ENCODE assay signal across 8 cellular contexts in genomic region chr3:45656575-45657363, GRCh38. TPM values are rescaled to one million over a fixed set of nuclear protein-coding genes. Genes with fewer than 3 reads are reported as not detected.
A peak's percentile ranks its signal among the peaks of the same experiment; 100 is the strongest.
DNase-seq lines count a peak whose midpoint lies in the region; ATAC-seq and TF ChIP-seq lines count a peak whose summit lies in the region.

No MANE protein-coding gene starts in this region.

- H3K14ac ChIP-seq in H9 (ENCODE audit: insufficient read depth, low read length), result no peak overlapping the region

- no peak overlapping the region for H2AK5ac ChIP-seq in H9 (ENCODE audit: insufficient read length, low read length)

- H3K4me3 ChIP-seq in SU-DHL-6 (ENCODE audit: insufficient read depth, low read length, poor library complexity, severe bottlenecking) (no peak overlapping the region), heart right ventricle (no peak overlapping the region)

- H3K36me3 ChIP-seq in SU-DHL-6 (ENCODE audit: low read length) (no peaks in the 10 kb centered on the region), heart right ventricle (peaks cover 0 to 10% (median 0%) of the 10 kb centered on the region in 9 donors)

- peaks cover 7 to 14% of the 10 kb centered on the region in 2 experiments for H3K4me1 Mint-ChIP-seq in H9
- H3K4me1 Mint-ChIP-seq in activated naive CD8-positive, alpha-beta T cell treated with anti-CD3 and anti-CD28 coated beads, Interleukin-2, amount 50 U/mL, for 24 hours, result peaks cover 21% of the 10 kb centered on the region

- no peaks in the 10 kb centered on the region for H3K9me2 ChIP-seq in SU-DHL-6 (replicated peaks; ENCODE audit: insufficient read depth, low read length)

- peak; percentile 96 for TF ChIP-seq CTCF in H9 (conservative IDR thresholded peaks at IDR 0.05)
- peak; percentile 87 for TF ChIP-seq CTCF in SU-DHL-6 (IDR thresholded peaks at IDR 0.05; ENCODE audit: insufficient read depth, low read length, poor library complexity, severe bottlenecking)
- peak; percentile 87 to 97 (median 93) for TF ChIP-seq CTCF in heart right ventricle (IDR thresholded peaks at IDR 0.05)

- H3K4me1 ChIP-seq in H9 (ENCODE audit: insufficient read depth, low read length), result no peaks in the 10 kb centered on the region
- peaks cover 2 to 63% (median 52%) of the 10 kb centered on the region in 9 donors for H3K4me1 ChIP-seq in heart right ventricle

- H3K4me3 Mint-ChIP-seq in H9, result no peak overlapping the region
- no peak overlapping the region for H3K4me3 Mint-ChIP-seq in activated naive CD8-positive, alpha-beta T cell treated with anti-CD3 and anti-CD28 coated beads, Interleukin-2, amount 50 U/mL, for 24 hours

- no peak overlapping the region for H2BK120ac ChIP-seq in H9 (ENCODE audit: low read depth, low read length, poor library complexity, severe bottlenecking)

- H3K9me3 Mint-ChIP-seq in H9, result peaks cover 4 to 5% of the 10 kb centered on the region in 2 experiments
- no peaks in the 10 kb centered on the region for H3K9me3 Mint-ChIP-seq in activated naive CD8-positive, alpha-beta T cell treated with anti-CD3 and anti-CD28 coated beads, Interleukin-2, amount 50 U/mL, for 24 hours

- no peak overlapping the region for H2BK5ac ChIP-seq in H9 (ENCODE audit: insufficient read length, low read length)

- H3K18ac ChIP-seq in H9 (ENCODE audit: insufficient read length, low read depth, low read length), result no peak overlapping the region

- intact Hi-C loops in heart right ventricle (cut with DNase I), result loop anchor here (1.0 to 10.0 kb wide), 10 partner anchors 63 to 622 kb away; partner anchors contain the start of genes LIMD1 (in 2 of the 10) and TMEM158 (in 1 of the 10)

- no peak overlapping the region for H3K9ac ChIP-seq in H9 (ENCODE audit: extremely low read depth, insufficient read length, low read length)
- H3K9ac ChIP-seq in SU-DHL-6 (ENCODE audit: low read length), result no peak overlapping the region

- H3K9me3 ChIP-seq in H9 (ENCODE audit: control insufficient read depth, low read depth, low read length), result no peaks in the 10 kb centered on the region
- H3K9me3 ChIP-seq in SU-DHL-6 (ENCODE audit: insufficient read depth, low read length), result no peaks in the 10 kb centered on the region
- no peaks in the 10 kb centered on the region for H3K9me3 ChIP-seq in heart right ventricle

- H3K36me3 Mint-ChIP-seq in H9 (ENCODE audit: insufficient read depth in 1 of 3, low read depth in 3 of 3), result peaks cover 5 to 8% (median 5%) of the 10 kb centered on the region in 3 experiments; a peak in 6 of 7 replicates
- no peaks in the 10 kb centered on the region for H3K36me3 Mint-ChIP-seq in activated naive CD8-positive, alpha-beta T cell treated with anti-CD3 and anti-CD28 coated beads, Interleukin-2, amount 50 U/mL, for 24 hours (ENCODE audit: low read depth)

- no peak overlapping the region for H4K8ac ChIP-seq in H9 (replicated peaks; ENCODE audit: insufficient read length, low read depth, low read length)

- H3K4ac ChIP-seq in H9 (ENCODE audit: low read depth, low read length), result no peak overlapping the region

- no peak overlapping the region for H2BK15ac ChIP-seq in H9 (ENCODE audit: low read depth, low read length)

- no peak overlapping the region for H3K27ac ChIP-seq in H9 (ENCODE audit: insufficient read length, low read depth, low read length)
- no peak overlapping the region for H3K27ac ChIP-seq in SU-DHL-6 (ENCODE audit: low read depth, low read length)
- peak overlapping the region in 3 of 10 donors; percentile 11 to 51 (median 31) for H3K27ac ChIP-seq in heart right ventricle

- H3K79me1 ChIP-seq in H9 (ENCODE audit: insufficient read depth, low read depth, low read length, poor library complexity, severe bottlenecking), result no peaks in the 10 kb centered on the region

- H3K23ac ChIP-seq in H9 (ENCODE audit: insufficient read length, low read depth, low read length), result no peak overlapping the region

- H3T11ph ChIP-seq in H9 (ENCODE audit: low read length), result no peak overlapping the region

- H2BK12ac ChIP-seq in H9 (ENCODE audit: insufficient read length, low read depth, low read length), result no peak overlapping the region

- H3K27me3 Mint-ChIP-seq in H9 (ENCODE audit: low read depth), result no peaks in the 10 kb centered on the region
- H3K27me3 Mint-ChIP-seq in activated naive CD8-positive, alpha-beta T cell treated with anti-CD3 and anti-CD28 coated beads, Interleukin-2, amount 50 U/mL, for 24 hours, result no peaks in the 10 kb centered on the region

- H3K79me2 ChIP-seq in H9 (ENCODE audit: insufficient read depth, low read length) (0 out of 2 replicates have a peak, but pooled peaks cover 1% of the 10 kb centered on the region), SU-DHL-6 (ENCODE audit: insufficient read depth, low read length) (no peaks in the 10 kb centered on the region)

- H3K27me3 ChIP-seq in H9 (ENCODE audit: insufficient read depth, low read length), result no peaks in the 10 kb centered on the region
- H3K27me3 ChIP-seq in SU-DHL-6 (ENCODE audit: low read length), result no peaks in the 10 kb centered on the region
- no peaks in the 10 kb centered on the region for H3K27me3 ChIP-seq in heart right ventricle

- H3K27ac Mint-ChIP-seq in H9, result peak overlapping the region in 1 of 3 experiments; percentile 65; a peak in 1 of 7 replicates
- H3K27ac Mint-ChIP-seq in activated naive CD8-positive, alpha-beta T cell treated with anti-CD3 and anti-CD28 coated beads, Interleukin-2, amount 50 U/mL, for 24 hours, result no peak overlapping the region

- no peak overlapping the region for H3K56ac ChIP-seq in H9 (ENCODE audit: insufficient read length, low read depth, low read length)

- no peaks in the 10 kb centered on the region for H3F3A ChIP-seq in SU-DHL-6 (ENCODE audit: insufficient read depth)

- no peak overlapping the region for H2BK20ac ChIP-seq in H9 (ENCODE audit: low read depth, low read length, poor library complexity, severe bottlenecking)

- H4K20me1 ChIP-seq in H9 (ENCODE audit: control insufficient read depth, insufficient read depth, insufficient read length) (no peaks in the 10 kb centered on the region), SU-DHL-6 (ENCODE audit: low read depth, low read length) (no peaks in the 10 kb centered on the region)

- no peak overlapping the region for H4K5ac ChIP-seq in H9 (ENCODE audit: insufficient read length, low read depth, low read length)

- no peak overlapping the region for H4K91ac ChIP-seq in H9 (ENCODE audit: insufficient read length, low read depth, low read length)

- H2AFZ ChIP-seq in H9 (ENCODE audit: low read length), result no peak overlapping the region
- no peak overlapping the region for H2AFZ ChIP-seq in SU-DHL-6 (ENCODE audit: low read depth, low read length, severe bottlenecking)

- ATAC-seq in activated naive CD8-positive, alpha-beta T cell treated with anti-CD3 and anti-CD28 coated beads, Interleukin-2, amount 50 U/mL, for 24 hours, result peak; percentile 88
- peak; percentile 81 to 94 (median 85) for ATAC-seq in heart right ventricle
- no peak for ATAC-seq in HG03469 (IDR thresholded peaks at IDR 0.05; ENCODE audit: unreplicated experiment)

- DNase-seq in DMS53 treated with DMSO at 0.1 percent for 48 hours (lab: John Stamatoyannopoulos, UW; ENCODE audit: unreplicated experiment) (peak; percentile 32), H9 (peak; percentile 94), NCI-H1417 (lab: John Stamatoyannopoulos, UW) (peak; percentile 65 to 84 (median 66)), heart right ventricle (peak; percentile 87 to 91), renal cortical epithelial cell (ENCODE audit: low read depth) (peak; percentile 94)
- DNase-seq in activated naive CD8-positive, alpha-beta T cell treated with anti-CD3 and anti-CD28 coated beads, Interleukin-2, amount 50 U/mL, for 24 hours, result peak; percentile 87

- H3K23me2 ChIP-seq in H9 (ENCODE audit: insufficient read length, low read depth, low read length, poor library complexity, severe bottlenecking), result no peaks in the 10 kb centered on the region

- no peak overlapping the region for H3K4me2 ChIP-seq in H9 (ENCODE audit: insufficient read depth, insufficient read length, low read length)
- H3K4me2 ChIP-seq in SU-DHL-6 (ENCODE audit: low read depth, low read length, poor library complexity, severe bottlenecking), result no peak overlapping the region

- no CpG with 5 or more reads among the region's 14 CpGs for WGBS in H9 (ENCODE audit: extremely low coverage, insufficient read length, low lambda C conversion rate)
- WGBS in heart right ventricle, 2 donors, result 42 to 47% methylated on average over 13 to 14 of the region's 14 CpGs

RNA-seq across cellular contexts. Expression of gene SACM1L, which starts 32.4 kb away (rescaled TPM):
- 52.8 and 54.7 TPM in 2 replicates for total RNA-seq in H9 (2021)
- 10 to 100 TPM; 22.2 to 28.7 (median 23.6) TPM for total RNA-seq in heart right ventricle
- 10 to 100 TPM; 15.4 to 27.5 TPM for polyA plus RNA-seq in heart right ventricle
- total RNA-seq in renal cortical epithelial cell, result 29.5 and 76.5 TPM in 2 replicates

Comparison
In these comparisons a context has a peak if more than half of its experiments do, and no peak if none do; other contexts are left out.
1. DNase-seq: peak in every context shown above with its lines; median percentile 94 in H9; 94 in renal cortical epithelial cell; 89 in heart right ventricle; 87 in activated naive CD8-positive, alpha-beta T cell treated with anti-CD3 and anti-CD28 coated beads, Interleukin-2, amount 50 U/mL, for 24 hours; 66 in NCI-H1417; 32 in DMS53 treated with DMSO at 0.1 percent for 48 hours.